ENCODE assay signal across 16 cellular contexts in the genomic region with DNA sequence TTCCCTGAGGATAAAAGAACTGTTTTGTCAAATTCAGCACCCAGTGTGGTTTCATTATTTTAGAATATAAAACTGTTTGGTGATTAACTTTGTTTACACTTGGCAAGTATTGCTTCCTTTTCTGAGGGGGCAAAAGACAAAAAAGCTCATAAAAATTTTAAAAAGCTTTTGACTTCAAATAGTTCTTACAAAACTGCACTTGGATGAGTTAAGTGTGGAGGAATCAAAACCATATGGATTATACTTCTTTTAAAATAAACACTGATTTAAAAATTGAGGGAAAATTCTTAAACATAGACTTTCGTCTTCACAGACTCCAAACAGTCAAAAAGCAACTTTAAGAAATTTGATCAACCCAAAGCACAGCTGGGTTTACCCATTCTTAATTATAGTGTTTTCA.
DNase-seq lines count a peak whose midpoint lies in the region; ATAC-seq, FAIRE-seq and TF ChIP-seq lines count a peak whose summit lies in the region.
"Had no signal": no experiment of that assay in that cellular context is flagged by ENCODE, and none has a peak within 500 bp of the region (broad histone marks: within the 10 kb centered on the region; RNA-seq: fewer than 3 reads in every experiment).

No MANE protein-coding gene starts in this region.

- H3K18ac ChIP-seq in IMR-90 (ENCODE audit: low read depth, low read length), result peak overlapping the region; percentile 59; the same call in 1 of the 2 replicates

- H3K4ac ChIP-seq in IMR-90 (ENCODE audit: low read depth, low read length), result no peak overlapping the region

- H3K79me2 ChIP-seq in keratinocyte (ENCODE audit: control insufficient read depth, insufficient read depth, low read length), result no peaks in the 10 kb centered on the region

- TF ChIP-seq CTCF in AG09309 (IDR thresholded peaks at IDR 0.05; ENCODE audit: control insufficient read depth, insufficient read depth, low read depth, low read length, missing control alignments) (no peak), IMR-90 (conservative IDR thresholded peaks at IDR 0.05; ENCODE audit: low read depth, low read length) (no peak), keratinocyte (optimal IDR thresholded peaks at IDR 0.05 in 1 of 3, IDR thresholded peaks at IDR 0.05 in 1 of 3, conservative IDR thresholded peaks at IDR 0.05 in 1 of 3; ENCODE audit: extremely low read depth in 1 of 3, insufficient read depth in 2 of 3, low read length in 3 of 3) (no peak), heart left ventricle (IDR thresholded peaks at IDR 0.05) (no peak)

- in situ Hi-C loops in IMR-90 (cut with MboI; ENCODE audit: low sequenced_read_pairs), result no loop called here

- no peak overlapping the region for H3K14ac ChIP-seq in IMR-90 (replicated peaks; ENCODE audit: low read depth, low read length)

- peak overlapping the region; percentile 58; the same call in 1 of the 2 replicates for H3K27ac ChIP-seq in IMR-90 (ENCODE audit: insufficient read depth, low read length)
- H3K27ac ChIP-seq in keratinocyte (ENCODE audit: control insufficient read depth, insufficient read depth, low read length), result no peak overlapping the region
- peak overlapping the region in 1 of 12 donors; percentile 6 for H3K27ac ChIP-seq in heart left ventricle

- H4K5ac ChIP-seq in IMR-90 (ENCODE audit: low read depth, low read length), result no peak overlapping the region

- H3K4me2 ChIP-seq in IMR-90 (ENCODE audit: low read depth, low read length), result peak overlapping the region; percentile 70; the same call in 1 of the 2 replicates
- H3K4me2 ChIP-seq in keratinocyte (ENCODE audit: control insufficient read depth, extremely low read depth, insufficient read depth, low read depth, low read length), result peak overlapping the region; percentile 49

- no peak for FAIRE-seq in keratinocyte (lab: Jason Lieb, UNC)
- FAIRE-seq: G401.6, GM12891, HepG2 had no signal

- H3K9ac ChIP-seq in IMR-90 (ENCODE audit: low read depth, low read length) (no peak overlapping the region), keratinocyte (ENCODE audit: control insufficient read depth, extremely low read depth, insufficient read depth, low read length) (no peak overlapping the region)

- DNase-seq in AG09309 (ENCODE audit: low read depth), result peak; percentile 13
- no peak for DNase-seq in IMR-90
- DNase-seq in dedifferentiated amniotic fluid mesenchymal stem cell (ENCODE audit: extremely low spot score), result peak; percentile 17
- no peak for DNase-seq in keratinocyte (ENCODE audit: low read depth, low spot score)
- no peak for DNase-seq in LoVo (ENCODE audit: low spot score)
- no peak for DNase-seq in heart left ventricle
- no peak for DNase-seq in Right ventricle myocardium superior
- DNase-seq: 8988T, HFFc6, NCI-H1930, NCI-H510A had no signal

- no TSS peak for BruUV-seq in IMR-90 (replicated peaks; lab: Mats Ljungman, UMichigan)

- no peak overlapping the region for H2BK120ac ChIP-seq in IMR-90 (ENCODE audit: low read depth, low read length)

- TF ChIP-seq RAD21 in IMR-90 (IDR thresholded peaks at IDR 0.05; ENCODE audit: low read length), result no peak

- no peak overlapping the region for H2BK20ac ChIP-seq in IMR-90 (ENCODE audit: low read depth, low read length)

- H3K36me3 ChIP-seq in IMR-90 (ENCODE audit: control insufficient read depth, insufficient read depth, low read length) (no peaks in the 10 kb centered on the region), keratinocyte (ENCODE audit: control insufficient read depth in 2 of 2, extremely low read depth in 1 of 2, insufficient read depth in 2 of 2, low read length in 2 of 2) (no peaks in the 10 kb centered on the region), heart left ventricle (no peaks in the 10 kb centered on the region)
- H3K36me3 ChIP-seq: SJCRH30 had no signal

- no CpG with 5 or more reads among the region's 1 CpG for WGBS in IMR-90 (ENCODE audit: extremely low coverage in 2 of 2, insufficient read length in 1 of 2), 2 experiments
- WGBS in heart left ventricle, 4 donors, result 87 to 95% (median 91%) methylated on average over 1 of the region's 1 CpG

- dilution Hi-C loops in IMR-90 (cut with HindIII; ENCODE audit: low sequenced_read_pairs, unreplicated experiment) (no loop called here), keratinocyte (cut with MboI; ENCODE audit: extremely low pct_ligation_motif_present, low sequenced_read_pairs) (no loop called here)

- POLR2A ChIA-PET in IMR-90 (lab: Charles Lee; ENCODE audit: unreplicated experiment), result interaction anchor here (0.6 kb wide), 1 partner anchor 19 kb away, joined by 5 read pairs; no protein-coding TSS in a partner anchor

- no peak overlapping the region for H3K23ac ChIP-seq in IMR-90 (ENCODE audit: low read depth, low read length)

- H3K4me3 ChIP-seq in AG09309 (ENCODE audit: control insufficient read depth, low read depth, low read length), result no peak overlapping the region
- no peak overlapping the region for H3K4me3 ChIP-seq in IMR-90 (ENCODE audit: insufficient read depth, low read depth, low read length)
- no peak overlapping the region for H3K4me3 ChIP-seq in keratinocyte (ENCODE audit: control insufficient read depth in 2 of 3, extremely low read depth in 1 of 3, insufficient read depth in 2 of 3, low read depth in 1 of 3, low read length in 3 of 3)
- no peak overlapping the region for H3K4me3 ChIP-seq in heart left ventricle
- H3K4me3 ChIP-seq: SJCRH30 had no signal

- no peak overlapping the region for H2AFZ ChIP-seq in IMR-90 (replicated peaks; ENCODE audit: low read length, poor library complexity)
- H2AFZ ChIP-seq in keratinocyte (ENCODE audit: control insufficient read depth, low read length), result no peak overlapping the region

- TF ChIP-seq POLR2A in IMR-90 (IDR thresholded peaks at IDR 0.05; ENCODE audit: low read depth, low read length) (no peak), heart left ventricle (IDR thresholded peaks at IDR 0.05) (no peak)

- H3K9me3 ChIP-seq in IMR-90 (ENCODE audit: control insufficient read depth, insufficient read depth, low read length) (no peaks in the 10 kb centered on the region), keratinocyte (ENCODE audit: control insufficient read depth, low read depth, low read length) (no peaks in the 10 kb centered on the region), heart left ventricle (no peaks in the 10 kb centered on the region)
- H3K9me3 ChIP-seq: SJCRH30 had no signal

- H2AK9ac ChIP-seq in IMR-90 (replicated peaks; ENCODE audit: low read depth, low read length, poor library complexity), result no peak overlapping the region

- no peak overlapping the region for H2BK5ac ChIP-seq in IMR-90 (ENCODE audit: low read depth, low read length, poor library complexity, severe bottlenecking)

- H4K20me1 ChIP-seq in IMR-90 (ENCODE audit: insufficient read depth, low read length) (no peaks in the 10 kb centered on the region), keratinocyte (ENCODE audit: control insufficient read depth, extremely low read depth, insufficient read depth, low read length) (no peaks in the 10 kb centered on the region)

- intact Hi-C loops in IMR-90 (cut with micrococcal nuclease), result no loop called here
- intact Hi-C loops in heart left ventricle (cut with DNase I), result no loop called here
- intact Hi-C loops in Right ventricle myocardium superior (cut with DNase I), result no loop called here

- no peak overlapping the region for H2BK15ac ChIP-seq in IMR-90 (ENCODE audit: low read depth, low read length)

- CTCF ChIA-PET in IMR-90 (lab: Yijun Ruan, JAX), result interaction anchor here (1.1 kb wide), 2 partner anchors 8 to 13 kb away, joined by 3 read pairs; no protein-coding TSS in a partner anchor

- no peak overlapping the region for H4K91ac ChIP-seq in IMR-90 (ENCODE audit: insufficient read depth, low read depth, low read length)

- ATAC-seq in IMR-90 (ENCODE audit: low read depth) (peak; percentile 72), HG03095 (IDR thresholded peaks at IDR 0.05; ENCODE audit: unreplicated experiment) (no peak), heart left ventricle (no peak), Right ventricle myocardium superior (ENCODE audit: poor library complexity) (no peak)
- ATAC-seq: HepG2 had no signal

- no peaks in the 10 kb centered on the region for H3K79me1 ChIP-seq in IMR-90 (ENCODE audit: low read depth in 1 of 2, low read length in 2 of 2)

- no peak overlapping the region for H2AK5ac ChIP-seq in IMR-90 (ENCODE audit: low read depth, low read length)

- H3K9me1 ChIP-seq in IMR-90 (ENCODE audit: insufficient read depth, low read length), result no peaks in the 10 kb centered on the region
- no peaks in the 10 kb centered on the region for H3K9me1 ChIP-seq in keratinocyte (ENCODE audit: control insufficient read depth, extremely low read depth, insufficient read depth, low read length)

- H3K27me3 ChIP-seq in IMR-90 (ENCODE audit: control insufficient read depth, insufficient read depth, low read length) (peaks cover 2% of the 10 kb centered on the region; the same call in 1 of the 2 replicates), keratinocyte (ENCODE audit: control insufficient read depth, extremely low read depth, insufficient read depth, low read length) (no peaks in the 10 kb centered on the region), heart left ventricle (no peaks in the 10 kb centered on the region)
- H3K27me3 ChIP-seq: SJCRH30 had no signal

- H4K8ac ChIP-seq in IMR-90 (ENCODE audit: low read depth in 2 of 2, low read length in 2 of 2), result no peak overlapping the region

- H3K4me1 ChIP-seq in IMR-90 (ENCODE audit: control insufficient read depth, insufficient read depth, low read length) (peaks cover 4% of the 10 kb centered on the region), keratinocyte (ENCODE audit: control insufficient read depth, extremely low read depth, insufficient read depth, low read length) (peaks cover 11% of the 10 kb centered on the region), heart left ventricle (peaks cover 0 to 6% (median 0%) of the 10 kb centered on the region in 12 donors)

- H3K56ac ChIP-seq in IMR-90 (ENCODE audit: extremely low read depth, insufficient read depth, low read length), result no peak overlapping the region

TF ChIP-seq in IMR-90, 13 proteins besides CTCF, POLR2A, EP300 and RAD21 (continues in another document):
- TF ChIP-seq CEBPB (IDR thresholded peaks at IDR 0.05; ENCODE audit: low read depth, low read length) (no peak), RFX5 (IDR thresholded peaks at IDR 0.05; ENCODE audit: low read depth, low read length) (no peak), FOS (IDR thresholded peaks at IDR 0.05; ENCODE audit: low read depth, low read length) (no peak), RCOR1 (IDR thresholded peaks at IDR 0.05; ENCODE audit: insufficient replicate concordance, low read length) (no peak), CHD1 (IDR thresholded peaks at IDR 0.05; ENCODE audit: low read depth, low read length) (no peak), MAZ (IDR thresholded peaks at IDR 0.05; ENCODE audit: borderline replicate concordance, low read depth, low read length) (no peak), BHLHE40 (IDR thresholded peaks at IDR 0.05; ENCODE audit: low read depth, low read length) (no peak)

Comparison
In these comparisons a context has a peak if more than half of its experiments do, and no peak if none do; other contexts are left out.
1. DNase-seq: peak in AG09309 (single experiment) and dedifferentiated amniotic fluid mesenchymal stem cell (single experiment); none in IMR-90 (single experiment), keratinocyte (single experiment), LoVo (single experiment), heart left ventricle (0 of 5) and Right ventricle myocardium superior (single experiment).